8 cellular contexts compared by ENCODE assay signal in the genomic region with DNA sequence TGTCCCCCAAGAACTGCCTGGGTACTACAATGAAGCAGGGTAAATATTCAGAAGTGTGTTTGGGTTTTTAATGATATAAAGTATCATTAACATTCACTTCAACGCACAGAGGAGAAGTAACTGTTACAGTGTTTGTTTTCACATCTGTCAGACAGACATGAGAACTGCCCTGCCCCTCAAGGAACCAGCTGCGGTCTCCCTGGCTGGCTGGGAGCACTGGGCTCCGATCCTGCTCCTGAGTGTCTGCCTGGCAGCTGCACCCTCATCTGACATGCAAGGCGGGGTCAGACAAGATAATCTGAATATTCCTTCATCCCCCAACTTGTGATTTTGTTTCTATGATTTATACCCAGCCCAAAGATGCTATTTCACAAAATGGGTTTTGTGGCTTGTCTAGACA.
A peak's percentile ranks its signal among the peaks of the same experiment; 100 is the strongest.
DNase-seq lines count a peak whose midpoint lies in the region; ATAC-seq and TF ChIP-seq lines count a peak whose summit lies in the region.

No MANE protein-coding gene starts in this region.

- TF ChIP-seq POLR2A in stomach (IDR thresholded peaks at IDR 0.05) = no peak

- no peak for ATAC-seq in GM19351 (IDR thresholded peaks at IDR 0.05; ENCODE audit: unreplicated experiment)
- ATAC-seq in HG02852 (IDR thresholded peaks at IDR 0.05; ENCODE audit: unreplicated experiment) = no peak

- intact Hi-C loops in activated CD4-positive, alpha-beta memory T cell treated with anti-CD3 and anti-CD28 coated beads for 36 hours (cut with micrococcal nuclease) = no loop called here
- intact Hi-C loops in stomach (cut with DNase I; ENCODE audit: low total_unique reads) = loop anchor here (10.0 kb wide), 1 partner anchor 52 kb away; no protein-coding TSS in a partner anchor

- H3K4me3 ChIP-seq in stomach = no peak overlapping the region

- no peak overlapping the region for H3K4me3 Mint-ChIP-seq in activated CD4-positive, alpha-beta memory T cell treated with anti-CD3 and anti-CD28 coated beads for 36 hours
- peak overlapping the region; percentile 74 to 83 (median 81) for H3K4me3 Mint-ChIP-seq in immature natural killer cell

- peak overlapping the region; percentile 39 to 90 (median 81) for H3K27ac ChIP-seq in stomach

- CTCF ChIA-PET in activated CD4-positive, alpha-beta memory T cell treated with anti-CD3 and anti-CD28 coated beads for 36 hours (lab: Charles Lee) = interaction anchor here (0.9 to 11.9 kb wide), 5 partner anchors 12 to 254 kb away, joined by 3 to 88 read pairs (median 4); no protein-coding TSS in a partner anchor

- peak overlapping the region; percentile 96 for H3K27ac Mint-ChIP-seq in activated CD4-positive, alpha-beta memory T cell treated with anti-CD3 and anti-CD28 coated beads for 36 hours
- H3K27ac Mint-ChIP-seq in immature natural killer cell = peak overlapping the region; percentile 95 to 99 (median 97)

- no peaks in the 10 kb centered on the region for H3K27me3 Mint-ChIP-seq in activated CD4-positive, alpha-beta memory T cell treated with anti-CD3 and anti-CD28 coated beads for 36 hours
- peaks cover 19 to 48% (median 43%) of the 10 kb centered on the region in 3 donors for H3K27me3 Mint-ChIP-seq in immature natural killer cell (ENCODE audit: low read depth in 3 of 3)

- no peak for TF ChIP-seq CTCF in stomach (IDR thresholded peaks at IDR 0.05)

- DNase-seq in NCI-H82 (lab: John Stamatoyannopoulos, UW) = peak; percentile 2
- DNase-seq in NCI-H82 treated with DMSO at 0.1 percent for 48 hours (lab: John Stamatoyannopoulos, UW; ENCODE audit: unreplicated experiment) = no peak
- DNase-seq in activated CD4-positive, alpha-beta memory T cell treated with anti-CD3 and anti-CD28 coated beads for 36 hours = no peak
- DNase-seq in immature natural killer cell = peak in 2 of 3 donors; percentile 32 to 35
- DNase-seq in stomach = no peak
- DNase-seq in AG08396 (ENCODE audit: low spot score) = no peak

- WGBS in stomach, 5 donors = 45 to 61% (median 50%) methylated on average over 4 of the region's 4 CpGs

- no peaks in the 10 kb centered on the region for H3K9me3 Mint-ChIP-seq in activated CD4-positive, alpha-beta memory T cell treated with anti-CD3 and anti-CD28 coated beads for 36 hours
- no peaks in the 10 kb centered on the region for H3K9me3 Mint-ChIP-seq in immature natural killer cell

- peaks cover 14% of the 10 kb centered on the region for H3K36me3 Mint-ChIP-seq in activated CD4-positive, alpha-beta memory T cell treated with anti-CD3 and anti-CD28 coated beads for 36 hours
- peaks cover 12 to 25% (median 23%) of the 10 kb centered on the region in 3 donors for H3K36me3 Mint-ChIP-seq in immature natural killer cell

- peaks cover 0 to 5% (median 2%) of the 10 kb centered on the region in 4 donors for H3K36me3 ChIP-seq in stomach

- H3K4me1 Mint-ChIP-seq in activated CD4-positive, alpha-beta memory T cell treated with anti-CD3 and anti-CD28 coated beads for 36 hours (ENCODE audit: low read depth) = peaks cover 80% of the 10 kb centered on the region
- H3K4me1 Mint-ChIP-seq in immature natural killer cell = peaks cover 89 to 93% of the 10 kb centered on the region in 2 donors

- H3K4me1 ChIP-seq in stomach = peaks cover 59 to 96% (median 67%) of the 10 kb centered on the region in 4 donors

- H3K27me3 ChIP-seq in stomach = no peaks in the 10 kb centered on the region

- no peaks in the 10 kb centered on the region for H3K9me3 ChIP-seq in stomach

- TF ChIP-seq EP300 in stomach (IDR thresholded peaks at IDR 0.05) = no peak

- POLR2A ChIA-PET in activated CD4-positive, alpha-beta memory T cell treated with anti-CD3 and anti-CD28 coated beads for 36 hours (lab: Charles Lee) = interaction anchor here (1.2 kb wide), 1 partner anchor 10 kb away, joined by 4 read pairs; no protein-coding TSS in a partner anchor

Comparison
In these comparisons a context has a peak if more than half of its experiments do, and no peak if none do; other contexts are left out.
1. DNase-seq: peak in NCI-H82 (single experiment) and immature natural killer cell (2 of 3); none in NCI-H82 treated with DMSO at 0.1 percent for 48 hours (single experiment), activated CD4-positive, alpha-beta memory T cell treated with anti-CD3 and anti-CD28 coated beads for 36 hours (single experiment), stomach (single experiment) and AG08396 (single experiment).